11 cellular contexts compared by ENCODE assay signal in genomic region chr21:33061233-33061632, GRCh38. TPM values are rescaled to one million over a fixed set of nuclear protein-coding genes. Genes with fewer than 3 reads are reported as not detected.
"Had no signal": no experiment of that assay in that cellular context is flagged by ENCODE, and none has a peak within 500 bp of the region (broad histone marks: within the 10 kb centered on the region; RNA-seq: fewer than 3 reads in every experiment).

No MANE protein-coding gene starts in this region.

- H3K9ac ChIP-seq: GM23248 had no signal

- ATAC-seq: HCT116 had no signal

- H3K4me3 ChIP-seq: GM23248, HAP-1 had no signal

- H3K4me1 Mint-ChIP-seq: IgD-negative memory B cell had no signal

- DNase-seq: GM23248, GOT3, H7, Karpas-422, KG1 had no signal

- H3K4me1 ChIP-seq: HAP-1 had no signal

- H3K9me3 Mint-ChIP-seq: IgD-negative memory B cell had no signal

- H3K36me3 Mint-ChIP-seq: IgD-negative memory B cell had no signal

- H3K27ac ChIP-seq: GM23248 had no signal

- H3K4me3 Mint-ChIP-seq: IgD-negative memory B cell had no signal

- H3K36me3 ChIP-seq: HAP-1 had no signal

- H3K9me3 ChIP-seq: HAP-1 had no signal

RNA-seq across cellular contexts. Expression of gene OLIG1, which starts 8.7 kb away (rescaled TPM):
- total RNA-seq: GM23248, H4, HT-29, LHCN-M2 had no signal

RNA-seq across cellular contexts. Expression of gene OLIG2, which starts 35.5 kb away (rescaled TPM):
- total RNA-seq: GM23248, HT-29, LHCN-M2 had no signal
